9 cellular contexts compared by ENCODE assay signal in the genomic region with DNA sequence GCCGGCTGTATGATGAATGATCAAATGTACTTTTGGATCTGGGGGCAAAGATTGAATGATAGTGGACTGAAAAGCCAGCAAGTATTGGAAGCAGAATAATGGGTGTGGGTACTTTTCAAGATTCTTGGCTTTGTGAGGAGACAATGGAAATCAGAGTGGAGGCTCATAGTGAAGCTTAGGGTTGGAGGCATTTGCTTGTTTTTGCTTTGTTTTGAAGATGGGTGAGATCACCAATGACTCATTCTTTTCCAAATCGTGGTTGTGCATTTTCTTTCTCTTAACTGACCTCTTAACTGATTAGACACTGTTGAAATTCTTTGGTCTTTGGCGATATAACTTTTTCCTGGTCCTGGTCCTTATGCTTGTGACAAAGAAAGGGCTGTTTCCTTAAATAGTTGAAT. TPM values are rescaled to one million over a fixed set of nuclear protein-coding genes. Genes with fewer than 3 reads are reported as not detected.
A peak's percentile ranks its signal among the peaks of the same experiment; 100 is the strongest.
DNase-seq lines count a peak whose midpoint lies in the region; ATAC-seq and TF ChIP-seq lines count a peak whose summit lies in the region.
"Had no signal": no experiment of that assay in that cellular context is flagged by ENCODE, and none has a peak within 500 bp of the region (broad histone marks: within the 10 kb centered on the region; RNA-seq: fewer than 3 reads in every experiment).

No MANE protein-coding gene starts in this region.

- H2AFZ ChIP-seq in GM23248, result peak overlapping the region; percentile 68

- H3K4me1 Mint-ChIP-seq in stimulated activated effector memory CD8-positive, alpha-beta T cell treated with anti-CD3 and anti-CD28 coated beads, Interleukin-12 subunit alpha, Interleukin-12 subunit beta, amount 100 ng/mL, for 72 hours, result peaks cover 43% of the 10 kb centered on the region

- no peaks in the 10 kb centered on the region for H3K9me3 Mint-ChIP-seq in stimulated activated effector memory CD8-positive, alpha-beta T cell treated with anti-CD3 and anti-CD28 coated beads, Interleukin-12 subunit alpha, Interleukin-12 subunit beta, amount 100 ng/mL, for 72 hours

- H3K4me3 Mint-ChIP-seq in stimulated activated effector memory CD8-positive, alpha-beta T cell treated with anti-CD3 and anti-CD28 coated beads, Interleukin-12 subunit alpha, Interleukin-12 subunit beta, amount 100 ng/mL, for 72 hours, result peak overlapping the region; percentile 15

- peak overlapping the region; percentile 15 for H3K27ac Mint-ChIP-seq in stimulated activated effector memory CD8-positive, alpha-beta T cell treated with anti-CD3 and anti-CD28 coated beads, Interleukin-12 subunit alpha, Interleukin-12 subunit beta, amount 100 ng/mL, for 72 hours

- H4K20me1 ChIP-seq in GM23248 (ENCODE audit: insufficient read depth), result no peaks in the 10 kb centered on the region

- H3K9me3 ChIP-seq in GM23248 (ENCODE audit: low read depth), result no peaks in the 10 kb centered on the region
- H3K9me3 ChIP-seq in RWPE2 (ENCODE audit: severe bottlenecking), result no peaks in the 10 kb centered on the region
- H3K9me3 ChIP-seq: lower lobe of right lung had no signal

- DNase-seq in GM23248, result peak; percentile 80
- no peak for DNase-seq in RWPE2 (ENCODE audit: low spot score)
- DNase-seq in fibroblast of gingiva (ENCODE audit: low read depth), result peak; percentile 69
- DNase-seq in stimulated activated effector memory CD8-positive, alpha-beta T cell treated with anti-CD3 and anti-CD28 coated beads, Interleukin-12 subunit alpha, Interleukin-12 subunit beta, amount 100 ng/mL, for 72 hours (ENCODE audit: low spot score in 2 of 2), result no peak
- no peak for DNase-seq in T1000 (lab: John Stamatoyannopoulos, UW)
- DNase-seq in putamen (ENCODE audit: low spot score), result no peak
- DNase-seq in OCI-M2 (lab: John Stamatoyannopoulos, UW; ENCODE audit: unreplicated experiment), result no peak
- DNase-seq: lower lobe of right lung had no signal

- peaks cover 14% of the 10 kb centered on the region for H3F3A ChIP-seq in GM23248 (ENCODE audit: insufficient read depth)

- H3K36me3 ChIP-seq in GM23248 (ENCODE audit: low read depth) (no peaks in the 10 kb centered on the region), RWPE2 (ENCODE audit: low read depth) (no peaks in the 10 kb centered on the region)
- H3K36me3 ChIP-seq: lower lobe of right lung had no signal

- in situ Hi-C loops in GM23248 (cut with MboI), result no loop called here

- H3K4me3 ChIP-seq in GM23248 (peak overlapping the region; percentile 18; the same call in 1 of the 2 replicates), RWPE2 (ENCODE audit: severe bottlenecking) (no peak overlapping the region)
- H3K4me3 ChIP-seq: lower lobe of right lung, SK-N-MC had no signal

- H3K4me1 ChIP-seq in GM23248 (ENCODE audit: insufficient read depth) (peaks cover 13% of the 10 kb centered on the region), RWPE2 (ENCODE audit: insufficient read depth, poor library complexity, severe bottlenecking) (peaks cover 3% of the 10 kb centered on the region)

- H3K27ac ChIP-seq in GM23248, result peak overlapping the region; percentile 46
- H3K27ac ChIP-seq in RWPE2 (ENCODE audit: poor library complexity, severe bottlenecking), result no peak overlapping the region
- H3K27ac ChIP-seq: lower lobe of right lung, SK-N-MC had no signal

- peak overlapping the region; percentile 34 for H3K9ac ChIP-seq in GM23248

- 0% methylated on average over 3 of the region's 3 CpGs for WGBS in GM23248 (ENCODE audit: low coverage in 1 of 2, low lambda C conversion rate in 2 of 2, missing lambda C conversion rate in 2 of 2), 2 experiments

- no peaks in the 10 kb centered on the region for H3K27me3 ChIP-seq in GM23248 (replicated peaks; ENCODE audit: insufficient read depth)
- H3K27me3 ChIP-seq in RWPE2 (ENCODE audit: insufficient read depth, poor library complexity, severe bottlenecking), result no peaks in the 10 kb centered on the region

- no peaks in the 10 kb centered on the region for H3K36me3 Mint-ChIP-seq in stimulated activated effector memory CD8-positive, alpha-beta T cell treated with anti-CD3 and anti-CD28 coated beads, Interleukin-12 subunit alpha, Interleukin-12 subunit beta, amount 100 ng/mL, for 72 hours

- TF ChIP-seq CTCF in RWPE2 (IDR thresholded peaks at IDR 0.05; ENCODE audit: poor library complexity, severe bottlenecking), result no peak

- no peaks in the 10 kb centered on the region for H3K9me2 ChIP-seq in GM23248 (ENCODE audit: insufficient read depth)

- H3K79me2 ChIP-seq in GM23248 (ENCODE audit: insufficient read depth), result no peaks in the 10 kb centered on the region

- ATAC-seq in RWPE2 (ENCODE audit: low read depth), result peak; percentile 82
- peak; percentile 81 for ATAC-seq in stimulated activated effector memory CD8-positive, alpha-beta T cell treated with anti-CD3 and anti-CD28 coated beads, Interleukin-12 subunit alpha, Interleukin-12 subunit beta, amount 100 ng/mL, for 72 hours

- H3K4me2 ChIP-seq in GM23248 (ENCODE audit: unreplicated experiment), result peak overlapping the region; percentile 35

RNA-seq across cellular contexts. Expression of gene PELI2, which starts 54.4 kb away (rescaled TPM):
- total RNA-seq in GM23248 (2014; rRNA removed; shearing (Covaris generic)), result 1.2 and 12.3 TPM in 2 replicates
- polyA plus RNA-seq in GM23248 (2016; fragmentation: Nextera tagmentation; extraction: Ambion mirVana), result 1.3 TPM in 2 replicates

Comparison
In these comparisons a context has a peak if more than half of its experiments do, and no peak if none do; other contexts are left out.
1. DNase-seq: peak in GM23248 (single experiment) and fibroblast of gingiva (single experiment); none in RWPE2 (single experiment), stimulated activated effector memory CD8-positive, alpha-beta T cell treated with anti-CD3 and anti-CD28 coated beads, Interleukin-12 subunit alpha, Interleukin-12 subunit beta, amount 100 ng/mL, for 72 hours (0 of 2), T1000 (single experiment), putamen (single experiment) and OCI-M2 (single experiment).